Comparison of ENCODE assay signal across 1 cellular context in the genomic region with DNA sequence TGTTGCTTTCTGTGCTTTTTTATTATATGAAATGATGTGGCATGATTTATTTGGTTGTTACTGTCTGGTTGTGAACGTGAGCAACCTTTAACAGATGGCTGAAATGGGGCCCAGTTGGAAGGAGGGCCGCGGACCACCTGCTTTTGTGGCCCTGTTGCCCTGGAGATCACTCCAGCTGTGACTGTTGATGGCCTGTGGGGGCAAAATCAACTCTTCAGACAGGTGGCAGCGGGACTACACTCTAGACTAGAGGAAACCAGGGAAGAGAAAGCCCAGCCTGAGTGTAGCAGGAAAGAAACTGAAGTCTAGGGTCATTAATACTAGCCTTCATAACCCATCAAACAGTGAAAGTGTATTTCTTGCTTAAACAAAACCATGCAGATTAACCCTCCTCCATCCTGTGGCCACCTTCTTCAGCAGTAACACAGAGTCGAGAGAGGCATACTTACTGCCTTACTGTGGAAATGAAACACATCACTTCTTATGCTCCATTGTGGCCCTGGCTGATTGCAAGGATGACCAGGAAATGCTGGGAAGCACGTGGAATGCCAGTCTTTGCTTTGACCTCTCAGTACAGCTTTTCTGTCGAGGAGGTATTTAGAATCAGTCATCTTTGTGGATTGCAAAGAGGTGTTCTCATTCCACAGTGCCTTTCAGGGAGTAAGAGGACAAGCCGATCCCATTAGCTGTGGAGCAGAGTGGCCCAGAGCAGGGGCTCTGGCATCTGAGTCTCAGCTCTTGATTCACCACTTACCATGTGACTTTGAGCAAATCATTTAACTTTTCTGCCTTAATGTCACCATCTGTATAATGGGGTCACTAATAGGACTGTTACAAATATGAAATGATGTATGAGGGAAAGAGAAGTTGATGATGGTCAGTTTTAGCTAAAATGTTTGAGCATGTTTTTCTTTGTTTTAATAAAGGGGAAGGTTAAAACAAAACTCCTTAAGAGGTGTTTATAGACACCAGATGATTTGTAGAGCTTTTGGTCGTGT.
TF ChIP-seq lines count a peak whose summit lies in the region.

No MANE protein-coding gene starts in this region.

TF ChIP-seq in K562, 482 proteins besides CTCF, POLR2A, EP300 and RAD21 (continued from another document):
- TF ChIP-seq SIRT6 (IDR thresholded peaks at IDR 0.05; ENCODE audit: low read depth, low read length) = no peak
- TF ChIP-seq, protein P1, sequence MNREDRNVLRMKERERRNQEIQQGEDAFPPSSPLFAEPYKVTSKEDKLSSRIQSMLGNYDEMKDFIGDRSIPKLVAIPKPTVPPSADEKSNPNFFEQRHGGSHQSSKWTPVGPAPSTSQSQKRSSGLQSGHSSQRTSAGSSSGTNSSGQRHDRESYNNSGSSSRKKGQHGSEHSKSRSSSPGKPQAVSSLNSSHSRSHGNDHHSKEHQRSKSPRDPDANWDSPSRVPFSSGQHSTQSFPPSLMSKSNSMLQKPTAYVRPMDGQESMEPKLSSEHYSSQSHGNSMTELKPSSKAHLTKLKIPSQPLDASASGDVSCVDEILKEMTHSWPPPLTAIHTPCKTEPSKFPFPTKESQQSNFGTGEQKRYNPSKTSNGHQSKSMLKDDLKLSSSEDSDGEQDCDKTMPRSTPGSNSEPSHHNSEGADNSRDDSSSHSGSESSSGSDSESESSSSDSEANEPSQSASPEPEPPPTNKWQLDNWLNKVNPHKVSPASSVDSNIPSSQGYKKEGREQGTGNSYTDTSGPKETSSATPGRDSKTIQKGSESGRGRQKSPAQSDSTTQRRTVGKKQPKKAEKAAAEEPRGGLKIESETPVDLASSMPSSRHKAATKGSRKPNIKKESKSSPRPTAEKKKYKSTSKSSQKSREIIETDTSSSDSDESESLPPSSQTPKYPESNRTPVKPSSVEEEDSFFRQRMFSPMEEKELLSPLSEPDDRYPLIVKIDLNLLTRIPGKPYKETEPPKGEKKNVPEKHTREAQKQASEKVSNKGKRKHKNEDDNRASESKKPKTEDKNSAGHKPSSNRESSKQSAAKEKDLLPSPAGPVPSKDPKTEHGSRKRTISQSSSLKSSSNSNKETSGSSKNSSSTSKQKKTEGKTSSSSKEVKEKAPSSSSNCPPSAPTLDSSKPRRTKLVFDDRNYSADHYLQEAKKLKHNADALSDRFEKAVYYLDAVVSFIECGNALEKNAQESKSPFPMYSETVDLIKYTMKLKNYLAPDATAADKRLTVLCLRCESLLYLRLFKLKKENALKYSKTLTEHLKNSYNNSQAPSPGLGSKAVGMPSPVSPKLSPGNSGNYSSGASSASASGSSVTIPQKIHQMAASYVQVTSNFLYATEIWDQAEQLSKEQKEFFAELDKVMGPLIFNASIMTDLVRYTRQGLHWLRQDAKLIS (CRISPR knock-in tag; IDR thresholded peaks at IDR 0.05) = no peak
- TF ChIP-seq SMARCA5 (IDR thresholded peaks at IDR 0.05) = 0 out of 2 replicates have a peak, but pooled peaks have one; percentile 31
- TF ChIP-seq FIP1L1 (IDR thresholded peaks at IDR 0.05; ENCODE audit: low read depth, low read length, poor library complexity, severe bottlenecking) = no peak
- no peak for TF ChIP-seq CREB1 (IDR thresholded peaks at IDR 0.05)
- no peak for TF ChIP-seq CREB1 (CRISPR knock-in tag; IDR thresholded peaks at IDR 0.05)
- no peak for TF ChIP-seq DIDO1 (tag; IDR thresholded peaks at IDR 0.05; ENCODE audit: low read depth)
- TF ChIP-seq ATF7 (IDR thresholded peaks at IDR 0.05) = no peak
